In the genomic region with DNA sequence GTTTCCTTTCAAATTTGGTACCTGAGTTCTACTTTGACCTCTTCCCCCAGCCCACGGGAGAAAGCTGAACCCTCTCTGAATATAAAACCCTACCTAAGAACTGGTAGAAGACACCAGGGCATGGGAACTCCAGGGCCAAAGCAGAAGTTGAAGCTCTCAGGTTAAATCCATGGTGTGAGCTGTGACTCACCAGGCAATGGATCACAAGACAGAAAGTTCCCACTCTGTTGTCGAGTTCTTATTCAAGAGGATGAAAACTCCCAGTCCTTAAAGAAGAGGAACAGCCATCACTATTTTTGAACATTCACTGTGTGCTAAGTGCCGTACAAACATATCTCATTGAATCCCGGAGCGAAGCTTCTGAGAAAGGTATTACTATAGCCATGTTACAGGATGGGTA, we compare ENCODE assay signal across 12 cellular contexts.
"Had no signal": no experiment of that assay in that cellular context is flagged by ENCODE, and none has a peak within 500 bp of the region (broad histone marks: within the 10 kb centered on the region; RNA-seq: fewer than 3 reads in every experiment).

No MANE protein-coding gene starts in this region.

- DNase-seq: activated CD4-positive, alpha-beta memory T cell treated with anti-CD3 and anti-CD28 coated beads, Interleukin-2, amount 10 ng/mL, durations not matched to agents 7 days and 5 days; activated CD4-positive, alpha-beta T cell treated with anti-CD3 and anti-CD28 coated beads for 36 hours; activated naive CD4-positive, alpha-beta T cell; activated naive CD8-positive, alpha-beta T cell treated with anti-CD3 and anti-CD28 coated beads for 36 hours; activated T-cell treated with anti-CD3 and anti-CD28 coated beads, Interleukin-2, amount 50 U/mL, for 1 hour; amygdala; heart left ventricle; kidney glomerular epithelial cell; nucleus accumbens; SW 1271; T-helper 2 cell had no signal

- H3K4me3 ChIP-seq: heart left ventricle, tibial nerve had no signal

- H3K27me3 ChIP-seq: heart left ventricle, tibial nerve had no signal

- H3K9me3 ChIP-seq: heart left ventricle, tibial nerve had no signal
